14 cellular contexts compared by ENCODE assay signal in the genomic region with DNA sequence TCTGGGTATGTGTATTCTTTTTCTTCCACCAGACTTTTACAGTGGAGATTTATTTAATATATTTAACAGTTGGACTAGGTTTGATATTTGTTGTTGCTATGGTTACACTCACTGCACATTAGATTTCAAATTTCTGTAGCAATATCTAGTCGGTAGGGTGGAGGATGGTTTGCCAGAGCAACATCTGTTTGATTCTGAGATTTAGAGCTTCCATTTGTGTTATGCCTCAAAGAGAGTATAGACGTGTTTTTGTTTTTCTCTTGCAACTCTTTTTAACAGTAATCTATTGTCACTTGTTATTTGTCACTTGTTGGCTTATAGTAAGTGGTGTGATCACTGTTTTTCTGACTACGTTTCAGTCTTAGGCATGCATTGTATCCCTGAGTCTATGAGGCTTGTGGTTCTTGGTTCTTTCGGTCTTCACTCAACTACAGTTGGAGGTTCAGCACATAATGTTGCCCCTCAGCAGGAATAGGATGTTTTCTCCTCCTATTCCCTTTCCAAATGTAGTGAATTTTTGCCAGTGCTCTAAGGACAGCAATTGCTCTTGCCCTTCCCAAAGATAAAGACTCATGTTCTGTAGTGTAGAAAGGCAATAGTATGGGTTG.
A peak's percentile ranks its signal among the peaks of the same experiment; 100 is the strongest.
DNase-seq lines count a peak whose midpoint lies in the region; TF ChIP-seq lines count a peak whose summit lies in the region.
"Had no signal": no experiment of that assay in that cellular context is flagged by ENCODE, and none has a peak within 500 bp of the region (broad histone marks: within the 10 kb centered on the region; RNA-seq: fewer than 3 reads in every experiment).

No MANE protein-coding gene starts in this region.

- DNase-seq in Ammon's horn (ENCODE audit: low spot score): peak; percentile 86
- DNase-seq in dorsolateral prefrontal cortex: no peak
- peak; percentile 91 for DNase-seq in putamen (ENCODE audit: low spot score)
- DNase-seq in NCI-H510A (lab: John Stamatoyannopoulos, UW): no peak
- DNase-seq in transverse colon: no peak
- DNase-seq in NCI-H526 treated with DMSO at 0.1 percent for 48 hours (lab: John Stamatoyannopoulos, UW): no peak
- no peak for DNase-seq in UCSD-AML1 (lab: John Stamatoyannopoulos, UW; ENCODE audit: unreplicated experiment)
- DNase-seq: DND-41, GDM1, H7 had no signal

- H3K4me3 ChIP-seq in dorsolateral prefrontal cortex: peak overlapping the region in 3 of 59 donors; percentile 0 to 24 (median 2)
- H3K4me3 ChIP-seq in transverse colon: no peak overlapping the region
- H3K4me3 ChIP-seq: BLaER1, GM23338 had no signal

- H3K27ac ChIP-seq in dorsolateral prefrontal cortex (peak overlapping the region in 58 of 59 donors; percentile 61 to 99 (median 93)), layer of hippocampus (ENCODE audit: low read depth, low read length) (peak overlapping the region; percentile 97), transverse colon (no peak overlapping the region)
- H3K27ac ChIP-seq: 22Rv1, BLaER1 had no signal

- TF ChIP-seq CTCF in dorsolateral prefrontal cortex (IDR thresholded peaks at IDR 0.05 in 54 of 56, conservative IDR thresholded peaks at IDR 0.05 in 2 of 56; ENCODE audit: low read depth in 1 of 56, partially characterized antibody in 56 of 56) (peak in 9 of 56 donors; percentile 6 to 38 (median 15)), transverse colon (IDR thresholded peaks at IDR 0.05) (no peak)

- H3K4me1 ChIP-seq in transverse colon: no peaks in the 10 kb centered on the region
- H3K4me1 ChIP-seq: BLaER1 had no signal

- intact Hi-C loops in dorsolateral prefrontal cortex (cut with DNase I) (loop anchor here (5.0 to 10.0 kb wide), 3 partner anchors 109 to 689 kb away; a partner anchor contains a TSS), transverse colon (cut with DNase I; ENCODE audit: low total_unique reads) (no loop called here)

- no peaks in the 10 kb centered on the region for H3K9me3 ChIP-seq in transverse colon

- 67 to 70% methylated on average over 2 to 4 of the region's 4 CpGs for WGBS in transverse colon (ENCODE audit: low coverage in 1 of 2), 2 donors

- H3K36me3 ChIP-seq in transverse colon: no peaks in the 10 kb centered on the region
- H3K36me3 ChIP-seq: BLaER1 had no signal

- TF ChIP-seq EP300 in transverse colon (IDR thresholded peaks at IDR 0.05; ENCODE audit: low read depth): no peak

- H3K27me3 ChIP-seq in dorsolateral prefrontal cortex (no peaks in the 10 kb centered on the region), layer of hippocampus (ENCODE audit: control insufficient read depth, insufficient read depth, low read length) (no peaks in the 10 kb centered on the region), transverse colon (no peaks in the 10 kb centered on the region)
- H3K27me3 ChIP-seq: BLaER1 had no signal

- no peak for TF ChIP-seq POLR2A in transverse colon (IDR thresholded peaks at IDR 0.05)

- in situ Hi-C loops in transverse colon (cut with MboI; ENCODE audit: low pct_ligation_motif_present in 1 of 4, low pct_unique_long_range_greater_than_20kb in 1 of 4, low sequenced_read_pairs in 3 of 4): no loop called here

Comparison
In these comparisons a context has a peak if more than half of its experiments do, and no peak if none do; other contexts are left out.
1. DNase-seq: peak in Ammon's horn (single experiment) and putamen (single experiment); none in dorsolateral prefrontal cortex (0 of 10), NCI-H510A (single experiment), transverse colon (single experiment), NCI-H526 treated with DMSO at 0.1 percent for 48 hours (single experiment) and UCSD-AML1 (single experiment).
2. H3K27ac ChIP-seq: peak in dorsolateral prefrontal cortex (58 of 59) and layer of hippocampus (single experiment); none in transverse colon (0 of 4).